ENCODE assay signal across 12 cellular contexts in genomic region chr4:48370260-48371134, GRCh38. TPM values are rescaled to one million over a fixed set of nuclear protein-coding genes. Genes with fewer than 3 reads are reported as not detected.
DNase-seq lines count a peak whose midpoint lies in the region; ATAC-seq and TF ChIP-seq lines count a peak whose summit lies in the region.
"Had no signal": no experiment of that assay in that cellular context is flagged by ENCODE, and none has a peak within 500 bp of the region (broad histone marks: within the 10 kb centered on the region; RNA-seq: fewer than 3 reads in every experiment).

No MANE protein-coding gene starts in this region.

- TF ChIP-seq CTCF in Calu3 (IDR thresholded peaks at IDR 0.05; ENCODE audit: unreplicated experiment) (no peak), GM20000 (IDR thresholded peaks at IDR 0.05; ENCODE audit: extremely low read depth, missing control alignments) (no peak), foreskin keratinocyte (conservative IDR thresholded peaks at IDR 0.05) (no peak)

- H3K4me1 ChIP-seq in foreskin keratinocyte = peaks cover 12% of the 10 kb centered on the region

- H3K27ac ChIP-seq in caudate nucleus (ENCODE audit: low read depth, low read length) (no peak overlapping the region), foreskin keratinocyte (no peak overlapping the region)
- H3K27ac ChIP-seq: C4-2B had no signal

- no peaks in the 10 kb centered on the region for H3K27me3 Mint-ChIP-seq in Calu3 (ENCODE audit: unreplicated experiment)
- H3K27me3 Mint-ChIP-seq: activated naive CD4-positive, alpha-beta T cell treated with anti-CD3 and anti-CD28 coated beads, Interleukin-2, amount 10 ng/mL, durations not matched to agents 7 days and 5 days had no signal

- no peaks in the 10 kb centered on the region for H3K27me3 ChIP-seq in foreskin keratinocyte

- no peak overlapping the region for H3K27ac Mint-ChIP-seq in Calu3 (ENCODE audit: unreplicated experiment)
- H3K27ac Mint-ChIP-seq: activated naive CD4-positive, alpha-beta T cell treated with anti-CD3 and anti-CD28 coated beads, Interleukin-2, amount 10 ng/mL, durations not matched to agents 7 days and 5 days had no signal

- CTCF ChIA-PET in Calu3 (lab: Charles Lee) = no interaction called here

- peaks cover 35% of the 10 kb centered on the region for H3K4me1 Mint-ChIP-seq in Calu3 (ENCODE audit: low read depth, unreplicated experiment)

- no peak for ATAC-seq in foreskin keratinocyte
- ATAC-seq: right cardiac atrium had no signal

- TSS peak; percentile 23 for BruUV-seq in Calu3 (replicated peaks; lab: Mats Ljungman, UMichigan)

- H3K9me3 Mint-ChIP-seq in Calu3 (ENCODE audit: low read depth, unreplicated experiment) = no peaks in the 10 kb centered on the region
- H3K9me3 Mint-ChIP-seq: activated naive CD4-positive, alpha-beta T cell treated with anti-CD3 and anti-CD28 coated beads, Interleukin-2, amount 10 ng/mL, durations not matched to agents 7 days and 5 days had no signal

- H3K4me3 Mint-ChIP-seq in Calu3 (ENCODE audit: low read depth, unreplicated experiment) = no peak overlapping the region
- H3K4me3 Mint-ChIP-seq: activated naive CD4-positive, alpha-beta T cell treated with anti-CD3 and anti-CD28 coated beads, Interleukin-2, amount 10 ng/mL, durations not matched to agents 7 days and 5 days had no signal

- intact Hi-C loops in Calu3 (cut with micrococcal nuclease; ENCODE audit: unreplicated experiment) = no loop called here

- DNase-seq in Calu3 (no peak), GM20000 (ENCODE audit: low spot score) (peak; percentile 24), NCI-H2107 (lab: John Stamatoyannopoulos, UW) (peak; percentile 1), germinal center (ENCODE audit: low spot score) (peak; percentile 53), caudate nucleus (lab: John Stamatoyannopoulos, UW) (no peak), NCI-H226 (no peak), foreskin keratinocyte (no peak), mesenteric fat pad (ENCODE audit: low spot score) (no peak)
- DNase-seq: activated naive CD4-positive, alpha-beta T cell treated with anti-CD3 and anti-CD28 coated beads, Interleukin-2, amount 10 ng/mL, durations not matched to agents 7 days and 5 days; Karpas-422; right cardiac atrium had no signal

- H3K36me3 Mint-ChIP-seq in Calu3 (ENCODE audit: insufficient read depth, unreplicated experiment) = no peaks in the 10 kb centered on the region

RNA-seq across cellular contexts. Expression of gene SLAIN2, which starts 29.2 kb away (rescaled TPM):
- total RNA-seq in Calu3 (2022) (44.1 and 49.3 TPM in 2 replicates), foreskin keratinocyte (65.0 and 68.2 TPM in 2 replicates), mesenteric fat pad (116 TPM)
- polyA plus RNA-seq in foreskin keratinocyte = 17.5 and 25.7 TPM in 2 replicates

Comparison
In these comparisons a context has a peak if more than half of its experiments do, and no peak if none do; other contexts are left out.
1. DNase-seq: peak in GM20000 (single experiment), NCI-H2107 (single experiment) and germinal center (single experiment); none in Calu3 (single experiment), caudate nucleus (0 of 61), NCI-H226 (single experiment), foreskin keratinocyte (0 of 2) and mesenteric fat pad (single experiment).